In the genomic region with DNA sequence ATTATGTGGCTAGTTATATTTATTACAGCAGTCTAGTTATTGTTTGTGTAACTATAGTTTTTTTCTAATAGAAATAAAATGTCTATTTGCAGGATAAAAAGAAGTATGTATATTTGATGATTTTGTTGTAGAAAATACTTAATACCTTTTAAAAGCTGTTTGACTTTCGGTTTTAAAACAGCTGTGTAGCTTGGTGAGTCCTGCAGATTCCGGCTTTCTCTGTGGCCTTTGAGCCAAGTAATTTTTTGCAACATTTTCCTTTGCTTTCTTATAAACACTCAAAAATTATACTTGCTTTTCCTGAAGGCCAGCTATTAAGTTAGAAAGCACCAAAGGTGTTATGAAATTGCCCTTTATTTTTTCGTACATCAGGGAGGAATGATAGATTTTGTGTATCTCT, we compare ENCODE assay signal across 9 cellular contexts.
DNase-seq lines count a peak whose midpoint lies in the region; ATAC-seq and TF ChIP-seq lines count a peak whose summit lies in the region.
"Had no signal": no experiment of that assay in that cellular context is flagged by ENCODE, and none has a peak within 500 bp of the region (broad histone marks: within the 10 kb centered on the region; RNA-seq: fewer than 3 reads in every experiment).

No MANE protein-coding gene starts in this region.

- no peaks in the 10 kb centered on the region for H3K9me3 ChIP-seq in heart right ventricle
- no peaks in the 10 kb centered on the region for H3K9me3 ChIP-seq in adipocyte (ENCODE audit: control insufficient read depth, low read length)
- H3K9me3 ChIP-seq in upper lobe of right lung: no peaks in the 10 kb centered on the region

- H3K27ac ChIP-seq in heart right ventricle (peak overlapping the region; percentile 86 to 95 (median 91)), upper lobe of right lung (peak overlapping the region; percentile 95)

- H3K4me3 ChIP-seq in heart right ventricle (peak overlapping the region in 9 of 10 donors; percentile 45 to 68 (median 65)), adipocyte (ENCODE audit: low read length) (peak overlapping the region; percentile 91), upper lobe of right lung (peak overlapping the region; percentile 62)

- ATAC-seq in heart right ventricle (no peak), upper lobe of right lung (no peak)

- H3K36me3 ChIP-seq in heart right ventricle: no peaks in the 10 kb centered on the region
- H3K36me3 ChIP-seq in adipocyte (ENCODE audit: control insufficient read depth, insufficient read depth, low read length, severe bottlenecking): no peaks in the 10 kb centered on the region
- no peaks in the 10 kb centered on the region for H3K36me3 ChIP-seq in upper lobe of right lung

- no peak for DNase-seq in heart right ventricle
- no peak for DNase-seq in cardiac septum (ENCODE audit: low spot score)
- DNase-seq in adipocyte (ENCODE audit: low read depth): no peak
- peak; percentile 61 to 72 for DNase-seq in lung microvascular endothelial cell (ENCODE audit: low read depth in 2 of 2)
- no peak for DNase-seq in upper lobe of right lung
- no peak for DNase-seq in NCI-H82 treated with DMSO at 0.1 percent for 48 hours (lab: John Stamatoyannopoulos, UW; ENCODE audit: unreplicated experiment)
- DNase-seq in stimulated activated CD4-positive, alpha-beta T cell treated with anti-CD3 and anti-CD28 coated beads, Interleukin-2, amount 100 ng/mL, for 24 hours: no peak
- DNase-seq in UCSD-AML1 (lab: John Stamatoyannopoulos, UW; ENCODE audit: unreplicated experiment): no peak
- DNase-seq: C1 segment of cervical spinal cord had no signal

- intact Hi-C loops in heart right ventricle (cut with DNase I): loop anchor here in 9 of 10 donors (1.0 to 10.0 kb wide), 10 partner anchors 63 to 362 kb away; a partner anchor contains a TSS
- intact Hi-C loops in cardiac septum (cut with DNase I): loop anchor here (2.0 to 5.0 kb wide), 2 partner anchors 38 to 362 kb away; no protein-coding TSS in a partner anchor
- intact Hi-C loops in upper lobe of right lung (cut with DNase I): loop anchor here (5.0 kb wide), 1 partner anchor 168 kb away; a partner anchor contains a TSS

- H3K9ac ChIP-seq in adipocyte (ENCODE audit: low read length): peak overlapping the region; percentile 86

- 32 to 45% methylated on average over 3 of the region's 3 CpGs for WGBS in heart right ventricle, 2 donors

- TF ChIP-seq CTCF in heart right ventricle (IDR thresholded peaks at IDR 0.05) (no peak), upper lobe of right lung (IDR thresholded peaks at IDR 0.05) (no peak)

- H3K27me3 ChIP-seq in heart right ventricle (no peaks in the 10 kb centered on the region), adipocyte (replicated peaks; ENCODE audit: control insufficient read depth, insufficient read depth, low read length) (no peaks in the 10 kb centered on the region), upper lobe of right lung (no peaks in the 10 kb centered on the region)

- H3K4me1 ChIP-seq in heart right ventricle (peaks cover 0 to 80% (median 64%) of the 10 kb centered on the region in 9 donors), adipocyte (ENCODE audit: control insufficient read depth, insufficient read depth, low read length) (peaks cover 35% of the 10 kb centered on the region), upper lobe of right lung (peaks cover 23% of the 10 kb centered on the region)

Comparison
In these comparisons a context has a peak if more than half of its experiments do, and no peak if none do; other contexts are left out.
1. DNase-seq: peak in lung microvascular endothelial cell (2 of 2); none in heart right ventricle (0 of 2), cardiac septum (single experiment), adipocyte (single experiment), upper lobe of right lung (single experiment), NCI-H82 treated with DMSO at 0.1 percent for 48 hours (single experiment), stimulated activated CD4-positive, alpha-beta T cell treated with anti-CD3 and anti-CD28 coated beads, Interleukin-2, amount 100 ng/mL, for 24 hours (0 of 2) and UCSD-AML1 (single experiment).
2. Peak in every context shown above with its lines, with median percentiles within 50 percentile points of each other: H3K4me3 ChIP-seq.